In genomic region chr12:67617619-67618018, GRCh38 we compare ENCODE assay signal across 1 cellular context.
TF ChIP-seq lines count a peak whose summit lies in the region.

No MANE protein-coding gene starts in this region.

TF ChIP-seq in GM23338, 12 proteins besides CTCF, POLR2A, EP300 and RAD21 (continued from another document):
- TF ChIP-seq ZNF462 (CRISPR knock-in tag; IDR thresholded peaks at IDR 0.05) (no peak), ZNF331 (CRISPR knock-in tag; IDR thresholded peaks at IDR 0.05; ENCODE audit: low read depth) (no peak), POLR2AphosphoS5 (IDR thresholded peaks at IDR 0.05; ENCODE audit: low read depth) (no peak), REST (IDR thresholded peaks at IDR 0.05; ENCODE audit: unreplicated experiment) (no peak)
